In genomic region chr17:31427684-31428083, GRCh38 we compare ENCODE assay signal across 14 cellular contexts.
"Had no signal": no experiment of that assay in that cellular context is flagged by ENCODE, and none has a peak within 500 bp of the region (broad histone marks: within the 10 kb centered on the region; RNA-seq: fewer than 3 reads in every experiment).

No MANE protein-coding gene starts in this region.

- H3K4me1 ChIP-seq: ascending aorta had no signal

- H3K4me3 ChIP-seq: ascending aorta had no signal

- H3K27ac Mint-ChIP-seq: activated naive CD8-positive, alpha-beta T cell treated with anti-CD3 and anti-CD28 coated beads, Interleukin-2, amount 10 ng/mL, durations not matched to agents 7 days and 5 days; activated T-cell treated with anti-CD3 and anti-CD28 coated beads, Interleukin-2, amount 50 U/mL, for 24 hours; immature natural killer cell; naive thymus-derived CD4-positive, alpha-beta T cell; stimulated activated effector memory CD8-positive, alpha-beta T cell treated with anti-CD3 and anti-CD28 coated beads, Interleukin-12 subunit alpha, Interleukin-12 subunit beta, amount 100 ng/mL, for 72 hours had no signal

- H3K4me1 Mint-ChIP-seq: stimulated activated effector memory CD8-positive, alpha-beta T cell treated with anti-CD3 and anti-CD28 coated beads, Interleukin-12 subunit alpha, Interleukin-12 subunit beta, amount 100 ng/mL, for 72 hours had no signal

- H3K36me3 ChIP-seq: ascending aorta had no signal

- ATAC-seq: naive thymus-derived CD4-positive, alpha-beta T cell; stimulated activated effector memory CD8-positive, alpha-beta T cell treated with anti-CD3 and anti-CD28 coated beads, Interleukin-12 subunit alpha, Interleukin-12 subunit beta, amount 100 ng/mL, for 72 hours had no signal

- DNase-seq: activated CD4-positive, alpha-beta T cell treated with anti-CD3 and anti-CD28 coated beads, Interleukin-2, amount 50 U/mL, for 4 hours; activated CD4-positive, CD25-positive, alpha-beta regulatory T cell treated with anti-CD3 and anti-CD28 coated beads, Interleukin-2, amount 50 U/mL, for 72 hours; activated naive CD8-positive, alpha-beta T cell treated with anti-CD3 and anti-CD28 coated beads, Interleukin-2, amount 10 ng/mL, durations not matched to agents 7 days and 5 days; activated T-cell treated with anti-CD3 and anti-CD28 coated beads, Interleukin-2, amount 50 U/mL, for 24 hours; cortex of kidney; effector memory CD4-positive, alpha-beta T cell; immature natural killer cell; left cardiac atrium; mammary epithelial cell; naive thymus-derived CD4-positive, alpha-beta T cell; right cardiac atrium; small intestine had no signal

- H3K27me3 ChIP-seq: ascending aorta had no signal

- H3K4me3 Mint-ChIP-seq: activated naive CD8-positive, alpha-beta T cell treated with anti-CD3 and anti-CD28 coated beads, Interleukin-2, amount 10 ng/mL, durations not matched to agents 7 days and 5 days; activated T-cell treated with anti-CD3 and anti-CD28 coated beads, Interleukin-2, amount 50 U/mL, for 24 hours; immature natural killer cell; naive thymus-derived CD4-positive, alpha-beta T cell; stimulated activated effector memory CD8-positive, alpha-beta T cell treated with anti-CD3 and anti-CD28 coated beads, Interleukin-12 subunit alpha, Interleukin-12 subunit beta, amount 100 ng/mL, for 72 hours had no signal

- H3K27ac ChIP-seq: ascending aorta had no signal

- H3K9me3 Mint-ChIP-seq: activated naive CD8-positive, alpha-beta T cell treated with anti-CD3 and anti-CD28 coated beads, Interleukin-2, amount 10 ng/mL, durations not matched to agents 7 days and 5 days had no signal

- H3K36me3 Mint-ChIP-seq: activated naive CD8-positive, alpha-beta T cell treated with anti-CD3 and anti-CD28 coated beads, Interleukin-2, amount 10 ng/mL, durations not matched to agents 7 days and 5 days; immature natural killer cell; stimulated activated effector memory CD8-positive, alpha-beta T cell treated with anti-CD3 and anti-CD28 coated beads, Interleukin-12 subunit alpha, Interleukin-12 subunit beta, amount 100 ng/mL, for 72 hours had no signal
